26 cellular contexts compared by ENCODE assay signal in the genomic region with DNA sequence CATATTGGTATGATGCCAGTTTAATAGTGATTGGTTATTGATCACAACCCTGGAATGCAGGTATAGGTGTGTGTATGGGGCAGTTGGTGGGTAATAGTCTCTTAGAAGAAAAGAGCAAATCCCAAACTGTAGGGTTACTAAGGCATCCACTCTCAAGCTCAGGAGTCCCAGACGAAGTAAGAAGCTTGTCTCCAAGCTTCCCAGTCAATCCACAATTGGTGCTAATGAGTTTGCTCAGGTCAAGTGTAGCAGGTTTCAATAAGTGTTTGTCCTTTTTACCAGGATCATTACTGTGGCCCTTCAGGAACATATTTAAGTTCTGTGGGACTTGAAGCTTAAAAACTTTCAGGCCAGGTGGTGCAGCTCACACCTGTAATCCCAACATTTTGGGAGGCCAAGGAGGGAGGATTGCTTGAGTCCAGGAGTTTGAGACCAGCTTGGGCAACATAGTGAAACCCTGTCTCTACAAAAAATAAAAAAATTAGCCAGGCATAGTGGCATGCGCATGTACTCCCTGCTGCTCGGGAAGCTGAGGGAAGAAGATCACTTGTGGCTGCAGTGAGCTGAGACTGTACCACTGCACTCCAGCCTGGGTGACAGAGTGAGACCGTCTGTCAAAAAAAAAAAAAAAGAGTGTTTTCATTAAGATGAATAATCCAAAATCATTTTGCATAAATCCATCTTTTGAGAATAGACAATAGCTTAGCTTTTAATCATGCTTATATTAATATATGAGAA.
"Had no signal": no experiment of that assay in that cellular context is flagged by ENCODE, and none has a peak within 500 bp of the region (broad histone marks: within the 10 kb centered on the region; RNA-seq: fewer than 3 reads in every experiment).

No MANE protein-coding gene starts in this region.

- H3K4me3 ChIP-seq: left ventricle myocardium inferior, lung, mucosa of descending colon, pancreas, prostate gland, skin epidermis, suprapubic skin, transverse colon, upper lobe of left lung had no signal

- H3K9me3 ChIP-seq: left ventricle myocardium inferior, mucosa of descending colon, pancreas, prostate gland, suprapubic skin, transverse colon, upper lobe of left lung had no signal

- H3K9me3 Mint-ChIP-seq: natural killer cell treated with Interleukin-12 subunit alpha and Interleukin-12 subunit beta and Interleukin-15 and Interleukin-18, amount 100 ng/mL, for 72 hours; neural crest cell; stimulated activated naive B cell treated with anti-CD40 and anti-IgM and Interleukin-4, amounts not matched to agents 10 μg/mL and 1 μg/mL and 100 μg/mL, for 72 hours had no signal

- H3K27ac ChIP-seq: left ventricle myocardium inferior, pancreas, prostate gland, skin epidermis, suprapubic skin, transverse colon, upper lobe of left lung had no signal

- ATAC-seq: mucosa of descending colon; naive thymus-derived CD4-positive, alpha-beta T cell; natural killer cell treated with Interleukin-12 subunit alpha and Interleukin-12 subunit beta and Interleukin-15 and Interleukin-18, amount 100 ng/mL, for 72 hours; pancreas; right cardiac atrium; sciatic nerve; stimulated activated naive B cell treated with anti-CD40 and anti-IgM and Interleukin-4, amounts not matched to agents 10 μg/mL and 1 μg/mL and 100 μg/mL, for 72 hours; stimulated activated naive CD8-positive, alpha-beta T cell treated with anti-CD3 and anti-CD28 coated beads, Interleukin-15, Interleukin-2, amounts not matched to agents 100 U/mL and 50 U/mL, for 24 hours had no signal

- H3K4me1 Mint-ChIP-seq: stimulated activated naive B cell treated with anti-CD40 and anti-IgM and Interleukin-4, amounts not matched to agents 10 μg/mL and 1 μg/mL and 100 μg/mL, for 72 hours had no signal

- H3K27ac Mint-ChIP-seq: naive thymus-derived CD4-positive, alpha-beta T cell; natural killer cell treated with Interleukin-12 subunit alpha and Interleukin-12 subunit beta and Interleukin-15 and Interleukin-18, amount 100 ng/mL, for 72 hours; stimulated activated naive B cell treated with anti-CD40 and anti-IgM and Interleukin-4, amounts not matched to agents 10 μg/mL and 1 μg/mL and 100 μg/mL, for 72 hours had no signal

- DNase-seq: hypothalamus; islet precursor cell; left ventricle myocardium inferior; midbrain; mucosa of descending colon; naive thymus-derived CD4-positive, alpha-beta T cell; nucleus accumbens; pancreas; posterior cingulate gyrus; retina; right cardiac atrium; stimulated activated CD4-positive, alpha-beta T cell treated with anti-CD3 and anti-CD28 coated beads, Interleukin-12 subunit alpha, Interleukin-12 subunit beta, amount 100 ng/mL, for 4 hours; stimulated activated CD4-positive, alpha-beta T cell treated with anti-CD3 and anti-CD28 coated beads, Interleukin-15, amount 100 ng/mL, for 24 hours; stimulated activated CD4-positive, alpha-beta T cell treated with anti-CD3 and anti-CD28 coated beads, Interleukin-2, amount 100 ng/mL, for 24 hours; stimulated activated CD4-positive, alpha-beta T cell treated with anti-CD3 and anti-CD28 coated beads, Interleukin-4, amount 100 ng/mL, for 1 hour; stimulated activated naive B cell treated with anti-CD40 and anti-IgM and Interleukin-4, amounts not matched to agents 10 μg/mL and 1 μg/mL and 100 μg/mL, for 72 hours; stimulated activated naive CD8-positive, alpha-beta T cell treated with anti-CD3 and anti-CD28 coated beads, Interleukin-15, Interleukin-2, amounts not matched to agents 100 U/mL and 50 U/mL, for 24 hours; transverse colon; upper lobe of left lung had no signal

- H3K27me3 ChIP-seq: pancreas, suprapubic skin, transverse colon, upper lobe of left lung had no signal

- H3K36me3 ChIP-seq: left ventricle myocardium inferior, pancreas, prostate gland, suprapubic skin, transverse colon, upper lobe of left lung had no signal

- H3K4me3 Mint-ChIP-seq: naive thymus-derived CD4-positive, alpha-beta T cell; natural killer cell treated with Interleukin-12 subunit alpha and Interleukin-12 subunit beta and Interleukin-15 and Interleukin-18, amount 100 ng/mL, for 72 hours; neural crest cell; stimulated activated naive B cell treated with anti-CD40 and anti-IgM and Interleukin-4, amounts not matched to agents 10 μg/mL and 1 μg/mL and 100 μg/mL, for 72 hours had no signal

- H3K4me1 ChIP-seq: left ventricle myocardium inferior, pancreas, prostate gland, suprapubic skin, transverse colon, upper lobe of left lung had no signal

- H3K27me3 Mint-ChIP-seq: natural killer cell treated with Interleukin-12 subunit alpha and Interleukin-12 subunit beta and Interleukin-15 and Interleukin-18, amount 100 ng/mL, for 72 hours; stimulated activated naive B cell treated with anti-CD40 and anti-IgM and Interleukin-4, amounts not matched to agents 10 μg/mL and 1 μg/mL and 100 μg/mL, for 72 hours had no signal

- H3K36me3 Mint-ChIP-seq: naive thymus-derived CD4-positive, alpha-beta T cell; natural killer cell treated with Interleukin-12 subunit alpha and Interleukin-12 subunit beta and Interleukin-15 and Interleukin-18, amount 100 ng/mL, for 72 hours; stimulated activated naive B cell treated with anti-CD40 and anti-IgM and Interleukin-4, amounts not matched to agents 10 μg/mL and 1 μg/mL and 100 μg/mL, for 72 hours had no signal
